Comparison of ENCODE assay signal across 1 cellular context in genomic region chr19:57947419-57948134, GRCh38.
TF ChIP-seq lines count a peak whose summit lies in the region.

Gene ZNF256 (minus strand): TSS chr19:57947706. CDS start chr19:57947474, 232 bp downstream.

TF ChIP-seq in HepG2, 621 proteins besides CTCF, POLR2A, EP300 and RAD21 (continued from another document and continues in another):
- TF ChIP-seq IKZF5 (CRISPR knock-in tag; IDR thresholded peaks at IDR 0.05): peak; percentile 85
- TF ChIP-seq BCL6 (CRISPR knock-in tag; IDR thresholded peaks at IDR 0.05): 0 out of 2 replicates have a peak, but pooled peaks have one; percentile 18
- TF ChIP-seq ZNF12 (CRISPR knock-in tag; IDR thresholded peaks at IDR 0.05): 0 out of 2 replicates have a peak, but pooled peaks have one; percentile 48
- peak; percentile 49 for TF ChIP-seq HNF1B (CRISPR knock-in tag; IDR thresholded peaks at IDR 0.05)
- TF ChIP-seq LCORL (IDR thresholded peaks at IDR 0.05): no peak
- TF ChIP-seq LCORL (CRISPR knock-in tag; IDR thresholded peaks at IDR 0.05): peak; percentile 68; the same call in 1 of the 2 replicates
- 0 out of 2 replicates have a peak, but pooled peaks have one; percentile 42 for TF ChIP-seq MIXL1 (CRISPR knock-in tag; IDR thresholded peaks at IDR 0.05)
- peak; percentile 48; the same call in 1 of the 2 replicates for TF ChIP-seq ZNF777 (CRISPR knock-in tag; IDR thresholded peaks at IDR 0.05)
- peak; percentile 45; the same call in 1 of the 2 replicates for TF ChIP-seq HES4 (CRISPR knock-in tag; IDR thresholded peaks at IDR 0.05; ENCODE audit: borderline replicate concordance)
- TF ChIP-seq FOSL1 (CRISPR knock-in tag; IDR thresholded peaks at IDR 0.05; ENCODE audit: borderline replicate concordance): no peak
- peak; percentile 46 for TF ChIP-seq TAF1 (CRISPR knock-in tag; IDR thresholded peaks at IDR 0.05)
- TF ChIP-seq GABPA (IDR thresholded peaks at IDR 0.05; ENCODE audit: low read depth, low read length): peak; percentile 89
- peak; percentile 96 for TF ChIP-seq GABPA (CRISPR knock-in tag; IDR thresholded peaks at IDR 0.05; ENCODE audit: low read depth)
- TF ChIP-seq ZNF670 (CRISPR knock-in tag; IDR thresholded peaks at IDR 0.05; ENCODE audit: borderline replicate concordance): 0 out of 2 replicates have a peak, but pooled peaks have one; percentile 51
- no peak for TF ChIP-seq MATR3 (CRISPR knock-in tag; IDR thresholded peaks at IDR 0.05)
- TF ChIP-seq MZF1 (CRISPR knock-in tag; IDR thresholded peaks at IDR 0.05; ENCODE audit: borderline replicate concordance): no peak
- peak; percentile 23 for TF ChIP-seq SKI (IDR thresholded peaks at IDR 0.05; ENCODE audit: partially characterized antibody)
- no peak for TF ChIP-seq RAD51 (IDR thresholded peaks at IDR 0.05; ENCODE audit: borderline replicate concordance)
- peak; percentile 31; the same call in 1 of the 2 replicates for TF ChIP-seq SUZ12 (IDR thresholded peaks at IDR 0.05; ENCODE audit: low read depth, low read length)
- TF ChIP-seq ZNF720 (CRISPR knock-in tag; IDR thresholded peaks at IDR 0.05): no peak
- peak; percentile 83 for TF ChIP-seq ZNF687 (CRISPR knock-in tag; IDR thresholded peaks at IDR 0.05)
- TF ChIP-seq HDAC1 (CRISPR knock-in tag; IDR thresholded peaks at IDR 0.05): peak; percentile 92
- TF ChIP-seq ZNF33A (CRISPR knock-in tag; IDR thresholded peaks at IDR 0.05; ENCODE audit: borderline replicate concordance): 0 out of 2 replicates have a peak, but pooled peaks have one; percentile 74
- TF ChIP-seq ZZZ3 (CRISPR knock-in tag; IDR thresholded peaks at IDR 0.05; ENCODE audit: borderline replicate concordance): peak; percentile 98
- peak; percentile 60; the same call in 1 of the 2 replicates for TF ChIP-seq TGIF2 (CRISPR knock-in tag; IDR thresholded peaks at IDR 0.05)
- no peak for TF ChIP-seq ZNF407 (CRISPR knock-in tag; IDR thresholded peaks at IDR 0.05; ENCODE audit: not compliant biosample characterization)
- TF ChIP-seq CSRNP1 (CRISPR knock-in tag; IDR thresholded peaks at IDR 0.05): 0 out of 2 replicates have a peak, but pooled peaks have one; percentile 50
- TF ChIP-seq TOPORS (CRISPR knock-in tag; IDR thresholded peaks at IDR 0.05): 0 out of 2 replicates have a peak, but pooled peaks have one; percentile 60
- 0 out of 2 replicates have a peak, but pooled peaks have one; percentile 35 for TF ChIP-seq TFE3 (CRISPR knock-in tag; IDR thresholded peaks at IDR 0.05)
- TF ChIP-seq ZNF431 (CRISPR knock-in tag; IDR thresholded peaks at IDR 0.05; ENCODE audit: borderline replicate concordance, low read depth): 0 out of 2 replicates have a peak, but pooled peaks have one; percentile 45
- TF ChIP-seq ZNF768 (CRISPR knock-in tag; IDR thresholded peaks at IDR 0.05): peak; percentile 67; the same call in 1 of the 2 replicates
- TF ChIP-seq SP4 (CRISPR knock-in tag; IDR thresholded peaks at IDR 0.05): 0 out of 2 replicates have a peak, but pooled peaks have one; percentile 79
- TF ChIP-seq CREM (IDR thresholded peaks at IDR 0.05): peak; percentile 88
- no peak for TF ChIP-seq CREM (CRISPR knock-in tag; IDR thresholded peaks at IDR 0.05)
- TF ChIP-seq ZBTB8A (CRISPR knock-in tag; IDR thresholded peaks at IDR 0.05; ENCODE audit: borderline replicate concordance, low read depth): no peak
- no peak for TF ChIP-seq CREB3 (CRISPR knock-in tag; IDR thresholded peaks at IDR 0.05)
- TF ChIP-seq ZFP36L2 (CRISPR knock-in tag; IDR thresholded peaks at IDR 0.05): no peak
- peak; percentile 71 for TF ChIP-seq ZBTB33 (CRISPR knock-in tag; IDR thresholded peaks at IDR 0.05)
- TF ChIP-seq SPEN (CRISPR knock-in tag; IDR thresholded peaks at IDR 0.05; ENCODE audit: low read depth): peak; percentile 100
- peak; percentile 84 for TF ChIP-seq PHF8 (CRISPR knock-in tag; IDR thresholded peaks at IDR 0.05)
